Comparison of ENCODE assay signal across 8 cellular contexts in the genomic region with DNA sequence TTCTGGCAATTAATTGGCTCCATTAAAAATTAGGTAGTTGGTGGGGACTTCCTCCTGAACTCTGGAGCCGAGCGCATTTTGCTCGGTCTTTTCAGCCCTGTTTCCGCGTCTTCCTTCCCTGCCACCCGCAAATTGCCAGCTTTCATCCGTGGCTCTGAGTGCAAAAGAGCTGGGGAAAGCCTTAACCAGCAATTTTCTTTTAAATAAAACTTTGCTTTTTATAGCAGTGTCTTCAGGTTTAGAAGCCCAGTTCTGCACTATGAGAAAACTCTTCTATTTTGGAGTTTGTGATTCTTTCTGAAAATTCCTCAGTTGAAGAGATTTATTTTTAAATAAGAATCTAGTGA. TPM values are rescaled to one million over a fixed set of nuclear protein-coding genes. Genes with fewer than 3 reads are reported as not detected.
DNase-seq lines count a peak whose midpoint lies in the region; ATAC-seq and TF ChIP-seq lines count a peak whose summit lies in the region.

No MANE protein-coding gene starts in this region.

- H3K4me1 ChIP-seq in adipocyte (ENCODE audit: control insufficient read depth, insufficient read depth, low read length), result peaks cover 37% of the 10 kb centered on the region
- H3K4me1 ChIP-seq in left lung, result peaks cover 20 to 54% of the 10 kb centered on the region in 2 donors
- peaks cover 3 to 55% (median 20%) of the 10 kb centered on the region in 4 donors for H3K4me1 ChIP-seq in tibial nerve

- H3K36me3 Mint-ChIP-seq in activated naive CD4-positive, alpha-beta T cell treated with anti-CD3 and anti-CD28 coated beads, Interleukin-2, amount 10 ng/mL, durations not matched to agents 7 days and 5 days, result peaks cover 19% of the 10 kb centered on the region

- no peak for DNase-seq in activated naive CD4-positive, alpha-beta T cell treated with anti-CD3 and anti-CD28 coated beads, Interleukin-2, amount 10 ng/mL, durations not matched to agents 7 days and 5 days
- no peak for DNase-seq in activated naive CD4-positive, alpha-beta T cell treated with anti-CD3 and anti-CD28 coated beads, Interleukin-2, amount 50 U/mL, for 16 hours
- DNase-seq in adipocyte (ENCODE audit: low read depth) (peak; percentile 58), left lung (no peak), tibial nerve (ENCODE audit: low spot score in 2 of 2) (no peak), sciatic nerve (ENCODE audit: low spot score) (no peak)

- H3K4me1 Mint-ChIP-seq in activated naive CD4-positive, alpha-beta T cell treated with anti-CD3 and anti-CD28 coated beads, Interleukin-2, amount 10 ng/mL, durations not matched to agents 7 days and 5 days, result peaks cover 40% of the 10 kb centered on the region

- no peak for TF ChIP-seq POLR2A in tibial nerve (IDR thresholded peaks at IDR 0.05)

- ATAC-seq in left lung, result peak; percentile 2
- ATAC-seq in HG02678 (IDR thresholded peaks at IDR 0.05; ENCODE audit: unreplicated experiment), result no peak
- ATAC-seq in sciatic nerve, result no peak
- ATAC-seq in HG03135 (IDR thresholded peaks at IDR 0.05; ENCODE audit: unreplicated experiment), result no peak

- CTCF ChIA-PET in activated naive CD4-positive, alpha-beta T cell treated with anti-CD3 and anti-CD28 coated beads, Interleukin-2, amount 10 ng/mL, durations not matched to agents 7 days and 5 days (lab: Charles Lee), result interaction anchor here (0.7 to 0.9 kb wide), 2 partner anchors 20 to 21 kb away, joined by 3 read pairs; no protein-coding TSS in a partner anchor

- 0% methylated on average over 7 of the region's 7 CpGs for WGBS in tibial nerve, 2 donors

- H3K9me3 Mint-ChIP-seq in activated naive CD4-positive, alpha-beta T cell treated with anti-CD3 and anti-CD28 coated beads, Interleukin-2, amount 10 ng/mL, durations not matched to agents 7 days and 5 days, result no peaks in the 10 kb centered on the region

- no peaks in the 10 kb centered on the region for H3K27me3 ChIP-seq in adipocyte (replicated peaks; ENCODE audit: control insufficient read depth, insufficient read depth, low read length)
- no peaks in the 10 kb centered on the region for H3K27me3 ChIP-seq in left lung
- H3K27me3 ChIP-seq in tibial nerve, result no peaks in the 10 kb centered on the region

- H3K36me3 ChIP-seq in adipocyte (ENCODE audit: control insufficient read depth, insufficient read depth, low read length, severe bottlenecking) (no peaks in the 10 kb centered on the region), left lung (peaks cover 0 to 3% of the 10 kb centered on the region in 2 donors), tibial nerve (peaks cover 0 to 2% (median 0%) of the 10 kb centered on the region in 3 donors)

- TF ChIP-seq EP300 in tibial nerve (IDR thresholded peaks at IDR 0.05), result no peak

- H3K9ac ChIP-seq in adipocyte (ENCODE audit: low read length), result peak overlapping the region; percentile 99

- no peaks in the 10 kb centered on the region for H3K27me3 Mint-ChIP-seq in activated naive CD4-positive, alpha-beta T cell treated with anti-CD3 and anti-CD28 coated beads, Interleukin-2, amount 10 ng/mL, durations not matched to agents 7 days and 5 days

- H3K4me3 ChIP-seq in adipocyte (ENCODE audit: low read length), result peak overlapping the region; percentile 99
- H3K4me3 ChIP-seq in left lung, result peak overlapping the region; percentile 89 to 90
- peak overlapping the region; percentile 84 to 97 (median 90) for H3K4me3 ChIP-seq in tibial nerve

- no peaks in the 10 kb centered on the region for H3K9me3 ChIP-seq in adipocyte (ENCODE audit: control insufficient read depth, low read length)
- no peaks in the 10 kb centered on the region for H3K9me3 ChIP-seq in left lung
- H3K9me3 ChIP-seq in tibial nerve, result no peaks in the 10 kb centered on the region

- peak overlapping the region; percentile 96 for H3K27ac Mint-ChIP-seq in activated naive CD4-positive, alpha-beta T cell treated with anti-CD3 and anti-CD28 coated beads, Interleukin-2, amount 10 ng/mL, durations not matched to agents 7 days and 5 days

- H3K27ac ChIP-seq in left lung, result peak overlapping the region; percentile 97 to 98
- peak overlapping the region; percentile 95 to 99 (median 98) for H3K27ac ChIP-seq in tibial nerve

- intact Hi-C loops in left lung (cut with DNase I) (no loop called here), sciatic nerve (cut with DNase I) (no loop called here)

- H3K4me3 Mint-ChIP-seq in activated naive CD4-positive, alpha-beta T cell treated with anti-CD3 and anti-CD28 coated beads, Interleukin-2, amount 10 ng/mL, durations not matched to agents 7 days and 5 days, result peak overlapping the region; percentile 96

- TF ChIP-seq CTCF in left lung (IDR thresholded peaks at IDR 0.05) (no peak), tibial nerve (IDR thresholded peaks at IDR 0.05) (no peak)

RNA-seq across cellular contexts. Expression of a gene that starts 0.7 kb away (rescaled TPM):
- total RNA-seq in left lung (10 to 100 TPM; 47.4 to 53.9 TPM), tibial nerve (10 to 100 TPM; 48.6 to 64.9 (median 51.8) TPM), sciatic nerve (56.6 TPM)

RNA-seq across cellular contexts. Expression of a gene that starts 0.8 kb away (rescaled TPM):
- total RNA-seq in left lung (not detected), tibial nerve (not detected), sciatic nerve (0.18 TPM)

RNA-seq across cellular contexts. Expression of a gene that starts 56.0 kb away (rescaled TPM):
- total RNA-seq in left lung (1 to 10 TPM; 5.3 to 5.6 TPM), tibial nerve (1 to 10 TPM in 3 of 4 donors, under 1 TPM in 1; 0.60 to 9.2 (median 2.9) TPM), sciatic nerve (6.7 TPM)
